In the genomic region with DNA sequence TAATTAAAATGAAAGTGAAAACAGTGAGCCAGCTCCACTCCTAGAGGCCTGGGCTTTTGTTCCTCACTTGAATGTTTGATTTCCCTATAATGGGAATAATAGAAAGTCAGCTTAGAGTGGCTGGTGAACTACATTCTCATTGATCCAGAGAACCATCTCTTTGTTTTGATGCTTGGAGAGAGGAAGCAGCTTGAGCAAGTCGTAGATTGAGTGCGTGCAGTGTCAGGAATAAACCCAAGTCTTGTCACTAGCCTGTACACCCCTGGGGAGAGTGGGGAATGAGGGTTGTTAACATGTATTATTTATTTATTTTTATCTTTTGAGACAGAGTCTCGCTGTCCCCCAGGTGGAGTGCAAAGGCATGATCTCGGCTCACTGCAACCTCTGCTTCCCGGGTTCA, we compare ENCODE assay signal across 2 cellular contexts.
TF ChIP-seq lines count a peak whose summit lies in the region.

No MANE protein-coding gene starts in this region.

TF ChIP-seq in IMR-90, 13 proteins besides CTCF, POLR2A, EP300 and RAD21:
- TF ChIP-seq, protein P1, sequence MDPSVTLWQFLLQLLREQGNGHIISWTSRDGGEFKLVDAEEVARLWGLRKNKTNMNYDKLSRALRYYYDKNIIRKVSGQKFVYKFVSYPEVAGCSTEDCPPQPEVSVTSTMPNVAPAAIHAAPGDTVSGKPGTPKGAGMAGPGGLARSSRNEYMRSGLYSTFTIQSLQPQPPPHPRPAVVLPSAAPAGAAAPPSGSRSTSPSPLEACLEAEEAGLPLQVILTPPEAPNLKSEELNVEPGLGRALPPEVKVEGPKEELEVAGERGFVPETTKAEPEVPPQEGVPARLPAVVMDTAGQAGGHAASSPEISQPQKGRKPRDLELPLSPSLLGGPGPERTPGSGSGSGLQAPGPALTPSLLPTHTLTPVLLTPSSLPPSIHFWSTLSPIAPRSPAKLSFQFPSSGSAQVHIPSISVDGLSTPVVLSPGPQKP (IDR thresholded peaks at IDR 0.05; ENCODE audit: borderline replicate concordance, low read depth, low read length) = no peak
- TF ChIP-seq, protein P2, sequence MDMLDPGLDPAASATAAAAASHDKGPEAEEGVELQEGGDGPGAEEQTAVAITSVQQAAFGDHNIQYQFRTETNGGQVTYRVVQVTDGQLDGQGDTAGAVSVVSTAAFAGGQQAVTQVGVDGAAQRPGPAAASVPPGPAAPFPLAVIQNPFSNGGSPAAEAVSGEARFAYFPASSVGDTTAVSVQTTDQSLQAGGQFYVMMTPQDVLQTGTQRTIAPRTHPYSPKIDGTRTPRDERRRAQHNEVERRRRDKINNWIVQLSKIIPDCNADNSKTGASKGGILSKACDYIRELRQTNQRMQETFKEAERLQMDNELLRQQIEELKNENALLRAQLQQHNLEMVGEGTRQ (IDR thresholded peaks at IDR 0.05; ENCODE audit: low read depth, low read length) = no peak
- TF ChIP-seq SMC3 (IDR thresholded peaks at IDR 0.05; ENCODE audit: low read depth, low read length) (no peak), CHD1 (IDR thresholded peaks at IDR 0.05; ENCODE audit: low read depth, low read length) (no peak), RCOR1 (IDR thresholded peaks at IDR 0.05; ENCODE audit: insufficient replicate concordance, low read length) (no peak)

TF ChIP-seq in liver, 16 proteins besides CTCF, POLR2A, EP300 and RAD21:
- TF ChIP-seq TAF1 (conservative IDR thresholded peaks at IDR 0.05) (no peak), FOXA2 (IDR thresholded peaks at IDR 0.05) (no peak), NR2F2 (IDR thresholded peaks at IDR 0.05) (no peak), SP1 (IDR thresholded peaks at IDR 0.05) (no peak), RXRA (IDR thresholded peaks at IDR 0.05) (no peak), FOXA1 (IDR thresholded peaks at IDR 0.05) (no peak), HNF4G (IDR thresholded peaks at IDR 0.05) (no peak), YY1 (IDR thresholded peaks at IDR 0.05) (no peak)
- TF ChIP-seq, protein P3, sequence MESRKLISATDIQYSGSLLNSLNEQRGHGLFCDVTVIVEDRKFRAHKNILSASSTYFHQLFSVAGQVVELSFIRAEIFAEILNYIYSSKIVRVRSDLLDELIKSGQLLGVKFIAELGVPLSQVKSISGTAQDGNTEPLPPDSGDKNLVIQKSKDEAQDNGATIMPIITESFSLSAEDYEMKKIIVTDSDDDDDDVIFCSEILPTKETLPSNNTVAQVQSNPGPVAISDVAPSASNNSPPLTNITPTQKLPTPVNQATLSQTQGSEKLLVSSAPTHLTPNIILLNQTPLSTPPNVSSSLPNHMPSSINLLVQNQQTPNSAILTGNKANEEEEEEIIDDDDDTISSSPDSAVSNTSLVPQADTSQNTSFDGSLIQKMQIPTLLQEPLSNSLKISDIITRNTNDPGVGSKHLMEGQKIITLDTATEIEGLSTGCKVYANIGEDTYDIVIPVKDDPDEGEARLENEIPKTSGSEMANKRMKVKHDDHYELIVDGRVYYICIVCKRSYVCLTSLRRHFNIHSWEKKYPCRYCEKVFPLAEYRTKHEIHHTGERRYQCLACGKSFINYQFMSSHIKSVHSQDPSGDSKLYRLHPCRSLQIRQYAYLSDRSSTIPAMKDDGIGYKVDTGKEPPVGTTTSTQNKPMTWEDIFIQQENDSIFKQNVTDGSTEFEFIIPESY (IDR thresholded peaks at IDR 0.05) = no peak
- TF ChIP-seq, protein P4, sequence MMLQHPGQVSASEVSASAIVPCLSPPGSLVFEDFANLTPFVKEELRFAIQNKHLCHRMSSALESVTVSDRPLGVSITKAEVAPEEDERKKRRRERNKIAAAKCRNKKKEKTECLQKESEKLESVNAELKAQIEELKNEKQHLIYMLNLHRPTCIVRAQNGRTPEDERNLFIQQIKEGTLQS (IDR thresholded peaks at IDR 0.05) = no peak
- TF ChIP-seq, protein P5, sequence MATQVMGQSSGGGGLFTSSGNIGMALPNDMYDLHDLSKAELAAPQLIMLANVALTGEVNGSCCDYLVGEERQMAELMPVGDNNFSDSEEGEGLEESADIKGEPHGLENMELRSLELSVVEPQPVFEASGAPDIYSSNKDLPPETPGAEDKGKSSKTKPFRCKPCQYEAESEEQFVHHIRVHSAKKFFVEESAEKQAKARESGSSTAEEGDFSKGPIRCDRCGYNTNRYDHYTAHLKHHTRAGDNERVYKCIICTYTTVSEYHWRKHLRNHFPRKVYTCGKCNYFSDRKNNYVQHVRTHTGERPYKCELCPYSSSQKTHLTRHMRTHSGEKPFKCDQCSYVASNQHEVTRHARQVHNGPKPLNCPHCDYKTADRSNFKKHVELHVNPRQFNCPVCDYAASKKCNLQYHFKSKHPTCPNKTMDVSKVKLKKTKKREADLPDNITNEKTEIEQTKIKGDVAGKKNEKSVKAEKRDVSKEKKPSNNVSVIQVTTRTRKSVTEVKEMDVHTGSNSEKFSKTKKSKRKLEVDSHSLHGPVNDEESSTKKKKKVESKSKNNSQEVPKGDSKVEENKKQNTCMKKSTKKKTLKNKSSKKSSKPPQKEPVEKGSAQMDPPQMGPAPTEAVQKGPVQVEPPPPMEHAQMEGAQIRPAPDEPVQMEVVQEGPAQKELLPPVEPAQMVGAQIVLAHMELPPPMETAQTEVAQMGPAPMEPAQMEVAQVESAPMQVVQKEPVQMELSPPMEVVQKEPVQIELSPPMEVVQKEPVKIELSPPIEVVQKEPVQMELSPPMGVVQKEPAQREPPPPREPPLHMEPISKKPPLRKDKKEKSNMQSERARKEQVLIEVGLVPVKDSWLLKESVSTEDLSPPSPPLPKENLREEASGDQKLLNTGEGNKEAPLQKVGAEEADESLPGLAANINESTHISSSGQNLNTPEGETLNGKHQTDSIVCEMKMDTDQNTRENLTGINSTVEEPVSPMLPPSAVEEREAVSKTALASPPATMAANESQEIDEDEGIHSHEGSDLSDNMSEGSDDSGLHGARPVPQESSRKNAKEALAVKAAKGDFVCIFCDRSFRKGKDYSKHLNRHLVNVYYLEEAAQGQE (IDR thresholded peaks at IDR 0.05) = no peak
- TF ChIP-seq, protein P6, sequence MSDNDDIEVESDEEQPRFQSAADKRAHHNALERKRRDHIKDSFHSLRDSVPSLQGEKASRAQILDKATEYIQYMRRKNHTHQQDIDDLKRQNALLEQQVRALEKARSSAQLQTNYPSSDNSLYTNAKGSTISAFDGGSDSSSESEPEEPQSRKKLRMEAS (IDR thresholded peaks at IDR 0.05) = no peak
